Comparison of ENCODE assay signal across 21 cellular contexts in genomic region chr4:144705861-144706590, GRCh38.
DNase-seq lines count a peak whose midpoint lies in the region; ATAC-seq and TF ChIP-seq lines count a peak whose summit lies in the region.
"Had no signal": no experiment of that assay in that cellular context is flagged by ENCODE, and none has a peak within 500 bp of the region (broad histone marks: within the 10 kb centered on the region; RNA-seq: fewer than 3 reads in every experiment).

No MANE protein-coding gene starts in this region.

- no peak overlapping the region for H3K9ac ChIP-seq in neural progenitor cell
- H3K9ac ChIP-seq: BLaER1, GM23248 had no signal

- H2AFZ ChIP-seq in neural progenitor cell (replicated peaks): no peak overlapping the region
- H2AFZ ChIP-seq: GM23248, PC-9 had no signal

- H3K4me2 ChIP-seq in neural progenitor cell: peak overlapping the region; percentile 55
- H3K4me2 ChIP-seq: BLaER1, PC-9 had no signal

- TF ChIP-seq CTCF in fibroblast of the aortic adventitia (IDR thresholded peaks at IDR 0.05; ENCODE audit: insufficient read depth, low read length) (no peak), neural progenitor cell (IDR thresholded peaks at IDR 0.05) (no peak)

- H3K9me3 ChIP-seq in SJCRH30 (replicated peaks) (no peaks in the 10 kb centered on the region; the same call in 1 of the 2 replicates), neural progenitor cell (ENCODE audit: low read depth) (no peaks in the 10 kb centered on the region)
- H3K9me3 ChIP-seq: BLaER1 had no signal

- H3K9me3 Mint-ChIP-seq in neural progenitor cell: no peaks in the 10 kb centered on the region
- H3K9me3 Mint-ChIP-seq in immature natural killer cell: peaks cover 0 to 9% (median 2%) of the 10 kb centered on the region in 6 donors
- H3K9me3 Mint-ChIP-seq: CD8-positive, alpha-beta T cell had no signal

- H3K27ac ChIP-seq in SJCRH30 (no peak overlapping the region), neural progenitor cell (no peak overlapping the region)
- H3K27ac ChIP-seq: BLaER1, GM23248, PC-9 had no signal

- H4K20me1 ChIP-seq in neural progenitor cell (ENCODE audit: low read depth): peaks cover 17% of the 10 kb centered on the region
- H4K20me1 ChIP-seq: BLaER1 had no signal

- no peak overlapping the region for H3K4me3 ChIP-seq in SJCRH30
- no peak overlapping the region for H3K4me3 ChIP-seq in fibroblast of the aortic adventitia (ENCODE audit: low read depth, low read length)
- no peak overlapping the region for H3K4me3 ChIP-seq in neural progenitor cell
- H3K4me3 ChIP-seq: BLaER1, GM12878, GM23248, PC-9 had no signal

- H3K27me3 Mint-ChIP-seq in neural progenitor cell (ENCODE audit: insufficient read depth, low read depth) (peaks cover 5% of the 10 kb centered on the region), immature natural killer cell (ENCODE audit: low read depth in 3 of 3) (no peaks in the 10 kb centered on the region)

- no peak overlapping the region for H3K4me3 Mint-ChIP-seq in neural progenitor cell
- no peak overlapping the region for H3K4me3 Mint-ChIP-seq in immature natural killer cell
- H3K4me3 Mint-ChIP-seq: CD8-positive, alpha-beta T cell had no signal

- H3K36me3 ChIP-seq in SJCRH30 (peaks cover 85% of the 10 kb centered on the region), neural progenitor cell (no peaks in the 10 kb centered on the region)
- H3K36me3 ChIP-seq: BLaER1 had no signal

- peaks cover 8% of the 10 kb centered on the region for H3F3A ChIP-seq in neural progenitor cell (ENCODE audit: low read depth)

- H3K27ac Mint-ChIP-seq in neural progenitor cell (no peak overlapping the region), immature natural killer cell (no peak overlapping the region)
- H3K27ac Mint-ChIP-seq: CD8-positive, alpha-beta T cell had no signal

- H3K27me3 ChIP-seq in SJCRH30 (no peaks in the 10 kb centered on the region), neural progenitor cell (no peaks in the 10 kb centered on the region)
- H3K27me3 ChIP-seq: BLaER1 had no signal

- H3K79me2 ChIP-seq in neural progenitor cell (ENCODE audit: low read depth): no peaks in the 10 kb centered on the region

- H3K4me1 ChIP-seq in SJCRH30: peaks cover 8% of the 10 kb centered on the region; the same call in 1 of the 2 replicates
- peaks cover 49% of the 10 kb centered on the region for H3K4me1 ChIP-seq in neural progenitor cell
- H3K4me1 ChIP-seq: BLaER1 had no signal

- ATAC-seq in stimulated activated naive CD8-positive, alpha-beta T cell treated with anti-CD3 and anti-CD28 coated beads, Interleukin-15, Interleukin-2, amounts not matched to agents 100 U/mL and 50 U/mL, for 24 hours: no peak
- ATAC-seq: CD8-positive, alpha-beta T cell; GM12878; HCT116 had no signal

- DNase-seq in H4 (ENCODE audit: low spot score): peak; percentile 43
- peak; percentile 13 to 50 for DNase-seq in SJCRH30
- DNase-seq in fibroblast of the aortic adventitia (ENCODE audit: low read depth): peak; percentile 17
- peak; percentile 36 for DNase-seq in neural progenitor cell (ENCODE audit: low spot score)
- DNase-seq in UCSD-AML1 (lab: John Stamatoyannopoulos, UW; ENCODE audit: unreplicated experiment): no peak
- DNase-seq in ecto neural progenitor cell (ENCODE audit: low spot score): no peak
- DNase-seq in immature natural killer cell: no peak
- no peak for DNase-seq in stimulated activated naive CD8-positive, alpha-beta T cell treated with anti-CD3 and anti-CD28 coated beads, Interleukin-15, Interleukin-2, amounts not matched to agents 100 U/mL and 50 U/mL, for 24 hours
- DNase-seq: CD8-positive, alpha-beta T cell; DMS53; EL; GM23248; KBM-7; MV-4-11; NCI-H187; NCI-H2227 treated with DMSO at 0.1 percent for 48 hours; NCI-H510A treated with DMSO at 0.1 percent for 48 hours; PC-9 had no signal

- H3K36me3 Mint-ChIP-seq in neural progenitor cell: no peaks in the 10 kb centered on the region
- no peaks in the 10 kb centered on the region for H3K36me3 Mint-ChIP-seq in immature natural killer cell
- H3K36me3 Mint-ChIP-seq: CD8-positive, alpha-beta T cell had no signal

- H3K4me1 Mint-ChIP-seq in neural progenitor cell: peaks cover 56% of the 10 kb centered on the region
- no peaks in the 10 kb centered on the region for H3K4me1 Mint-ChIP-seq in immature natural killer cell

Comparison
In these comparisons a context has a peak if more than half of its experiments do, and no peak if none do; other contexts are left out.
1. DNase-seq: peak in H4 (single experiment), SJCRH30 (2 of 2), fibroblast of the aortic adventitia (single experiment) and neural progenitor cell (single experiment); none in UCSD-AML1 (single experiment), ecto neural progenitor cell (single experiment), immature natural killer cell (0 of 3) and stimulated activated naive CD8-positive, alpha-beta T cell treated with anti-CD3 and anti-CD28 coated beads, Interleukin-15, Interleukin-2, amounts not matched to agents 100 U/mL and 50 U/mL, for 24 hours (single experiment).